Comparison of ENCODE assay signal across 33 cellular contexts in genomic region chr2:164103271-164103670, GRCh38.
"Had no signal": no experiment of that assay in that cellular context is flagged by ENCODE, and none has a peak within 500 bp of the region (broad histone marks: within the 10 kb centered on the region; RNA-seq: fewer than 3 reads in every experiment).

No MANE protein-coding gene starts in this region.

- H3K27me3 Mint-ChIP-seq: activated B cell treated with CpG ODN at 0.5 μM for 24 hours; activated CD4-positive, alpha-beta T cell treated with anti-CD3 and anti-CD28 coated beads for 36 hours; activated naive CD8-positive, alpha-beta T cell; activated T-cell treated with anti-CD3 and anti-CD28 coated beads, Interleukin-2, amount 50 U/mL, for 24 hours; activated T-helper 17 cell treated with anti-CD3 and anti-CD28 coated beads, Interleukin-2, amount 50 U/mL, for 72 hours; naive thymus-derived CD8-positive, alpha-beta T cell; T-cell; type B pancreatic cell had no signal

- H3K4me1 Mint-ChIP-seq: activated B cell treated with CpG ODN at 0.5 μM for 24 hours; activated CD4-positive, alpha-beta T cell treated with anti-CD3 and anti-CD28 coated beads for 36 hours; activated T-helper 17 cell treated with anti-CD3 and anti-CD28 coated beads, Interleukin-2, amount 50 U/mL, for 72 hours; mesothelial cell of epicardium; naive thymus-derived CD8-positive, alpha-beta T cell; T-cell had no signal

- ATAC-seq: activated CD4-positive, alpha-beta T cell treated with anti-CD3 and anti-CD28 coated beads for 36 hours; activated T-helper 17 cell treated with anti-CD3 and anti-CD28 coated beads, Interleukin-2, amount 50 U/mL, for 72 hours; esophagus mucosa; naive thymus-derived CD8-positive, alpha-beta T cell; T-cell had no signal

- FAIRE-seq: colon, endothelial cell of umbilical vein, TTC549 had no signal

- H3K27ac ChIP-seq: adrenal gland, ascending aorta, brain microvascular endothelial cell, left ventricle myocardium inferior, neutrophil, ovary, prostate gland, thoracic aorta had no signal

- H3K27me3 ChIP-seq: adrenal gland, ascending aorta, brain microvascular endothelial cell, neutrophil, ovary had no signal

- H3K4me1 ChIP-seq: adrenal gland, ascending aorta, left ventricle myocardium inferior, prostate gland had no signal

- H3K27ac Mint-ChIP-seq: activated B cell treated with CpG ODN at 0.5 μM for 24 hours; activated CD4-positive, alpha-beta T cell treated with anti-CD3 and anti-CD28 coated beads for 36 hours; activated naive CD8-positive, alpha-beta T cell; activated T-cell treated with anti-CD3 and anti-CD28 coated beads, Interleukin-2, amount 50 U/mL, for 24 hours; activated T-helper 17 cell treated with anti-CD3 and anti-CD28 coated beads, Interleukin-2, amount 50 U/mL, for 72 hours; mesothelial cell of epicardium; naive thymus-derived CD8-positive, alpha-beta T cell; T-cell; T-helper 2 cell treated with Interferon-gamma antibody and Interleukin-4, amounts not matched to agents 5 μg/mL and 100 μg/mL, for 36 hours; type B pancreatic cell had no signal

- H3K36me3 ChIP-seq: adrenal gland, ascending aorta, brain microvascular endothelial cell, left ventricle myocardium inferior, neutrophil, ovary, prostate gland, thoracic aorta had no signal

- H3K36me3 Mint-ChIP-seq: activated naive CD8-positive, alpha-beta T cell; mesothelial cell of epicardium; naive thymus-derived CD8-positive, alpha-beta T cell; T-cell; type B pancreatic cell had no signal

- H3K9me3 Mint-ChIP-seq: activated B cell treated with CpG ODN at 0.5 μM for 24 hours; activated T-cell treated with anti-CD3 and anti-CD28 coated beads, Interleukin-2, amount 50 U/mL, for 24 hours had no signal

- H3K4me3 Mint-ChIP-seq: activated B cell treated with CpG ODN at 0.5 μM for 24 hours; activated CD4-positive, alpha-beta T cell treated with anti-CD3 and anti-CD28 coated beads for 36 hours; activated naive CD8-positive, alpha-beta T cell; activated T-cell treated with anti-CD3 and anti-CD28 coated beads, Interleukin-2, amount 50 U/mL, for 24 hours; activated T-helper 17 cell treated with anti-CD3 and anti-CD28 coated beads, Interleukin-2, amount 50 U/mL, for 72 hours; mesothelial cell of epicardium; naive thymus-derived CD8-positive, alpha-beta T cell; T-cell; T-helper 2 cell treated with Interferon-gamma antibody and Interleukin-4, amounts not matched to agents 5 μg/mL and 100 μg/mL, for 36 hours; type B pancreatic cell had no signal

- DNase-seq: activated B cell treated with CpG ODN at 0.5 μM for 24 hours; activated CD4-positive, alpha-beta T cell treated with anti-CD3 and anti-CD28 coated beads for 36 hours; activated CD4-positive, alpha-beta T cell treated with anti-CD3 and anti-CD28 coated beads, Interleukin-2, amount 50 U/mL, for 4 hours; activated CD8-positive, alpha-beta memory T cell treated with anti-CD3 and anti-CD28 coated beads for 24 hours; activated CD8-positive, alpha-beta memory T cell treated with anti-CD3 and anti-CD28 coated beads, Interleukin-2, amount 50 U/mL, for 4 hours; activated T-cell treated with anti-CD3 and anti-CD28 coated beads, Interleukin-2, amount 50 U/mL, for 24 hours; adrenal gland; brain microvascular endothelial cell; caudate nucleus; effector memory CD4-positive, alpha-beta T cell; foreskin melanocyte; hippocampal formation; kidney glomerular epithelial cell; left ventricle myocardium inferior; naive thymus-derived CD8-positive, alpha-beta T cell; ovary; stimulated activated CD4-positive, alpha-beta T cell treated with anti-CD3 and anti-CD28 coated beads, Interleukin-2, amount 100 ng/mL, for 48 hours; stimulated activated CD8-positive, alpha-beta memory T cell treated with anti-CD3 and anti-CD28 coated beads, Interleukin-4, amount 100 ng/mL, for 48 hours; stimulated activated naive CD4-positive, alpha-beta T cell; T-cell had no signal

- H3K9me3 ChIP-seq: adrenal gland, ascending aorta, left ventricle myocardium inferior, neutrophil, ovary, prostate gland, thoracic aorta had no signal

- H3K4me3 ChIP-seq: adrenal gland, ascending aorta, left ventricle myocardium inferior, ovary, prostate gland, thoracic aorta had no signal
